9 cellular contexts compared by ENCODE assay signal in the genomic region with DNA sequence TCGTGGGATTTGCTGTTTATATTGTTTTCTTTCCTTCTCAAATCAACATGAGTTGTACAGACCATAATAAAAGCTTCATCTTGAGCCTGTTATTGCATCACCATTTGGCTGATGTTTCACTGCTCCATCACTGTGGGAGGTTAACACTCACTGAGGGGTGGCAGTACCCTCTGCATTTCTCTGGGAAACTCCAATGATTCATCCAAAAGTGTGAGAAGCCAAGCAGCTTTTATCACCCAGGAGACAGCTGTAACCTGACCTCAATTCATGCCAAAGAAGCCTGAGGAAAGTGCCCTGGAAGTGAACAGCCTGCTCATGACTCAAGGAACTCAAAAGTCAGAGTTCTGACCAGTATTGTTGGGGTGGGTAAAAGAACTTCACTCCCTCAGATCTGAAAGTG.
DNase-seq lines count a peak whose midpoint lies in the region; ATAC-seq lines count a peak whose summit lies in the region.
"Had no signal": no experiment of that assay in that cellular context is flagged by ENCODE, and none has a peak within 500 bp of the region (broad histone marks: within the 10 kb centered on the region; RNA-seq: fewer than 3 reads in every experiment).

No MANE protein-coding gene starts in this region.

- DNase-seq in AG20443 (ENCODE audit: low spot score): peak; percentile 83
- DNase-seq in dedifferentiated amniotic fluid mesenchymal stem cell (ENCODE audit: extremely low spot score): peak; percentile 88
- no peak for DNase-seq in NCI-H1105 treated with DMSO at 0.1 percent for 48 hours (lab: John Stamatoyannopoulos, UW)
- DNase-seq: activated CD4-positive, CD25-positive, alpha-beta regulatory T cell treated with anti-CD3 and anti-CD28 coated beads, Interleukin-2, amount 50 U/mL, for 72 hours had no signal

- ATAC-seq in GM19351 (IDR thresholded peaks at IDR 0.05; ENCODE audit: unreplicated experiment) (no peak), GM19324 (IDR thresholded peaks at IDR 0.05; ENCODE audit: low FRiP score, unreplicated experiment) (no peak), GM21825 (IDR thresholded peaks at IDR 0.05; ENCODE audit: unreplicated experiment) (no peak)

- no peaks in the 10 kb centered on the region for H3K36me3 ChIP-seq in HUES48 (ENCODE audit: control insufficient read depth, insufficient read depth, low read length)
- H3K36me3 ChIP-seq in mesodermal cell (ENCODE audit: control insufficient read depth, insufficient read depth, low read length): no peaks in the 10 kb centered on the region

- no peaks in the 10 kb centered on the region for H3K27me3 ChIP-seq in HUES48 (ENCODE audit: control insufficient read depth, insufficient read depth, low read length)

- H3K4me1 ChIP-seq in HUES48 (ENCODE audit: control insufficient read depth, insufficient read depth, low read length): peaks cover 8% of the 10 kb centered on the region
- H3K4me1 ChIP-seq in mesodermal cell (ENCODE audit: control insufficient read depth, insufficient read depth, low read length, poor library complexity, severe bottlenecking): peaks cover 14% of the 10 kb centered on the region

- no CpG with 5 or more reads among the region's 1 CpG for WGBS in mesodermal cell (ENCODE audit: insufficient coverage in 2 of 2), 2 experiments

- H3K9ac ChIP-seq in HUES48 (ENCODE audit: low read depth, low read length): no peak overlapping the region

- H3K4me3 ChIP-seq in HUES48 (ENCODE audit: low read depth, low read length): no peak overlapping the region
- no peak overlapping the region for H3K4me3 ChIP-seq in mesodermal cell (ENCODE audit: extremely low read depth, insufficient read depth, low read length, poor library complexity, severe bottlenecking)

- H3K9me3 ChIP-seq in HUES48 (ENCODE audit: control insufficient read depth, insufficient read depth, low read length) (no peaks in the 10 kb centered on the region), mesodermal cell (ENCODE audit: control insufficient read depth, low read length) (no peaks in the 10 kb centered on the region)

- H3K27ac ChIP-seq in HUES48 (ENCODE audit: low read depth, low read length): peak overlapping the region; percentile 57
- H3K27ac ChIP-seq in mesodermal cell (ENCODE audit: low read depth, low read length, severe bottlenecking): peak overlapping the region; percentile 43
